17 cellular contexts compared by ENCODE assay signal in the genomic region with DNA sequence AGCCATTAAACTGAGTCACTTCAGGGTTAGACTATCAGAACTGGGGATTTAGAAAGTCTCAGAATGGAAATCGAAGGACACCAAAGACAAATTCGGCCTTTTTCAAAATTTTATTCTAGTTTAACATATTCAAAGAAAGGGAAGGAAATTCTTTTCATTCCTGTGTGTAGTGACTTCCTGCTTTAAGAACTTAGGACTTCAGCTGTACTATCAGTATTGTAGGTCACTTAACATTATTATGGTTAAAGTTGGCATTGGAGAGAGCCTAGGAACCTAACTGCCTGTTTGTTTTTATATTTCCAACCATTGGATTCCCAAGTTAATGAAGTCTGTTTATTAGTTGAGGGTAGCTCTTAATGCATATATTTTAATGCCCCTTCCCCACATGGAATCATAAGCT.
A peak's percentile ranks its signal among the peaks of the same experiment; 100 is the strongest.
DNase-seq lines count a peak whose midpoint lies in the region; ATAC-seq and TF ChIP-seq lines count a peak whose summit lies in the region.
"Had no signal": no experiment of that assay in that cellular context is flagged by ENCODE, and none has a peak within 500 bp of the region (broad histone marks: within the 10 kb centered on the region; RNA-seq: fewer than 3 reads in every experiment).

No MANE protein-coding gene starts in this region.

- DNase-seq in LHCN-M2 (ENCODE audit: low read depth) (peak; percentile 42), cardiac fibroblast (ENCODE audit: low read depth in 2 of 2) (peak; percentile 46 to 55), nephron progenitor cell (no peak), gastrocnemius medialis (no peak), H4 (ENCODE audit: low spot score) (no peak), NCI-H2196 (lab: John Stamatoyannopoulos, UW; ENCODE audit: unreplicated experiment) (no peak)
- no peak for DNase-seq in activated CD4-positive, CD25-positive, alpha-beta regulatory T cell treated with anti-CD3 and anti-CD28 coated beads, Interleukin-2, amount 50 U/mL, for 72 hours
- DNase-seq: activated CD8-positive, alpha-beta T cell treated with anti-CD3 and anti-CD28 coated beads for 36 hours; C1 segment of cervical spinal cord; KBM-7; mucosa of descending colon; NCI-H1694 treated with DMSO at 0.1 percent for 48 hours; NCI-H774; Right ventricle myocardium superior had no signal

- H3K4me3 ChIP-seq in BLaER1, result no peak overlapping the region
- no peak overlapping the region for H3K4me3 ChIP-seq in cardiac fibroblast (replicated peaks in 1 of 2; ENCODE audit: low read depth in 2 of 2, low read length in 2 of 2)
- no peak overlapping the region for H3K4me3 ChIP-seq in gastrocnemius medialis
- H3K4me3 ChIP-seq: HAP-1, mucosa of descending colon had no signal

- H3K27ac Mint-ChIP-seq in nephron progenitor cell, result peak overlapping the region; percentile 11
- H3K27ac Mint-ChIP-seq: activated CD8-positive, alpha-beta T cell treated with anti-CD3 and anti-CD28 coated beads for 36 hours had no signal

- H3K36me3 Mint-ChIP-seq in nephron progenitor cell (ENCODE audit: low read depth), result peaks cover 48% of the 10 kb centered on the region

- peaks cover 2% of the 10 kb centered on the region; the same call in 1 of the 2 replicates for H3K9me3 ChIP-seq in BLaER1
- no peaks in the 10 kb centered on the region for H3K9me3 ChIP-seq in gastrocnemius medialis
- H3K9me3 ChIP-seq: HAP-1, mucosa of descending colon had no signal

- in situ Hi-C loops in gastrocnemius medialis (cut with MboI; ENCODE audit: low sequenced_read_pairs in 4 of 4), result no loop called here

- no peak for TF ChIP-seq POLR2A in gastrocnemius medialis (IDR thresholded peaks at IDR 0.05)

- H3K4me3 Mint-ChIP-seq in nephron progenitor cell, result no peak overlapping the region
- H3K4me3 Mint-ChIP-seq: activated CD8-positive, alpha-beta T cell treated with anti-CD3 and anti-CD28 coated beads for 36 hours; activated T-helper 17 cell treated with anti-CD3 and anti-CD28 coated beads, Interleukin-2, amount 50 U/mL, for 72 hours had no signal

- peak overlapping the region; percentile 7; the same call in 1 of the 2 replicates for H3K4me2 ChIP-seq in BLaER1

- peaks cover 41% of the 10 kb centered on the region for H3K4me1 ChIP-seq in BLaER1
- H3K4me1 ChIP-seq in gastrocnemius medialis, result peaks cover 67 to 83% of the 10 kb centered on the region in 2 donors
- H3K4me1 ChIP-seq: HAP-1 had no signal

- H3K27me3 ChIP-seq in BLaER1, result no peaks in the 10 kb centered on the region
- no peaks in the 10 kb centered on the region for H3K27me3 ChIP-seq in gastrocnemius medialis

- H3K27ac ChIP-seq in BLaER1 (no peak overlapping the region), gastrocnemius medialis (peak overlapping the region in 1 of 4 donors; percentile 2)

- intact Hi-C loops in gastrocnemius medialis (cut with DNase I; ENCODE audit: low total_unique reads), result no loop called here

- TF ChIP-seq CTCF in cardiac fibroblast (IDR thresholded peaks at IDR 0.05; ENCODE audit: low read depth, low read length) (no peak), nephron progenitor cell (IDR thresholded peaks at IDR 0.05) (no peak), gastrocnemius medialis (IDR thresholded peaks at IDR 0.05 in 4 of 5, conservative IDR thresholded peaks at IDR 0.05 in 1 of 5) (no peak)

- peaks cover 64% of the 10 kb centered on the region for H3K36me3 ChIP-seq in BLaER1
- no peaks in the 10 kb centered on the region for H3K36me3 ChIP-seq in gastrocnemius medialis
- H3K36me3 ChIP-seq: HAP-1 had no signal

- ATAC-seq in gastrocnemius medialis, result no peak
- ATAC-seq: activated CD8-positive, alpha-beta T cell treated with anti-CD3 and anti-CD28 coated beads for 36 hours; activated T-helper 17 cell treated with anti-CD3 and anti-CD28 coated beads, Interleukin-2, amount 50 U/mL, for 72 hours; mucosa of descending colon had no signal

- H4K20me1 ChIP-seq in BLaER1, result peaks cover 100% of the 10 kb centered on the region

- no peaks in the 10 kb centered on the region for H3K27me3 Mint-ChIP-seq in nephron progenitor cell (ENCODE audit: low read depth, poor library complexity)
- H3K27me3 Mint-ChIP-seq: activated CD8-positive, alpha-beta T cell treated with anti-CD3 and anti-CD28 coated beads for 36 hours; activated T-helper 17 cell treated with anti-CD3 and anti-CD28 coated beads, Interleukin-2, amount 50 U/mL, for 72 hours had no signal

- H3K4me1 Mint-ChIP-seq in nephron progenitor cell, result peaks cover 8% of the 10 kb centered on the region

- H3K9me3 Mint-ChIP-seq in nephron progenitor cell, result no peaks in the 10 kb centered on the region

- H3K9ac ChIP-seq in BLaER1, result no peak overlapping the region

Comparison
In these comparisons a context has a peak if more than half of its experiments do, and no peak if none do; other contexts are left out.
1. DNase-seq: peak in LHCN-M2 (single experiment) and cardiac fibroblast (2 of 2); none in nephron progenitor cell (single experiment), gastrocnemius medialis (0 of 2), H4 (single experiment), activated CD4-positive, CD25-positive, alpha-beta regulatory T cell treated with anti-CD3 and anti-CD28 coated beads, Interleukin-2, amount 50 U/mL, for 72 hours (single experiment) and NCI-H2196 (single experiment).